ENCODE assay signal across 9 cellular contexts in genomic region chr6:42010185-42010872, GRCh38. TPM values are rescaled to one million over a fixed set of nuclear protein-coding genes. Genes with fewer than 3 reads are reported as not detected.
DNase-seq lines count a peak whose midpoint lies in the region; ATAC-seq and TF ChIP-seq lines count a peak whose summit lies in the region.
"Had no signal": no experiment of that assay in that cellular context is flagged by ENCODE, and none has a peak within 500 bp of the region (broad histone marks: within the 10 kb centered on the region; RNA-seq: fewer than 3 reads in every experiment).

No MANE protein-coding gene starts in this region.

- no peak for TF ChIP-seq POLR2A in tibial nerve (IDR thresholded peaks at IDR 0.05)

- in situ Hi-C loops in HAP-1 (cut with MboI; ENCODE audit: low sequenced_read_pairs) = no loop called here

- ATAC-seq in GM18861 (IDR thresholded peaks at IDR 0.05; ENCODE audit: unreplicated experiment) = no peak
- ATAC-seq: HCT116 had no signal

- POLR2A ChIA-PET in CD4-positive, alpha-beta memory T cell (lab: Charles Lee; ENCODE audit: partially characterized antibody) = interaction anchor here (0.7 to 2.7 kb wide), 10 partner anchors 9 to 70 kb away, joined by 3 to 14 read pairs (median 3); partner anchors contain the start of genes CCND3 and TAF8
- POLR2A ChIA-PET in HEK293T (lab: Yijun Ruan, JAX) = interaction anchor here (0.6 to 1.2 kb wide), 2 partner anchors 114 to 223 kb away, joined by 3 read pairs; partner anchors contain the start of gene TOMM6

- peaks cover 63% of the 10 kb centered on the region for H3K4me1 ChIP-seq in CD4-positive, alpha-beta memory T cell (ENCODE audit: insufficient read depth, low read length)
- H3K4me1 ChIP-seq in HAP-1 (peaks cover 30% of the 10 kb centered on the region), SJCRH30 (peaks cover 63% of the 10 kb centered on the region), tibial nerve (peaks cover 0 to 46% (median 17%) of the 10 kb centered on the region in 4 donors)

- intact Hi-C loops in CD4-positive, alpha-beta memory T cell (cut with micrococcal nuclease) = no loop called here
- intact Hi-C loops in cardiac septum (cut with DNase I) = no loop called here

- WGBS in tibial nerve, 2 donors = 28 to 30% methylated on average over 11 of the region's 11 CpGs

- peak overlapping the region; percentile 73 to 93 (median 87) for H3K27ac Mint-ChIP-seq in CD4-positive, alpha-beta memory T cell
- no peak overlapping the region for H3K27ac Mint-ChIP-seq in osteocyte (ENCODE audit: unreplicated experiment)

- no peaks in the 10 kb centered on the region for H3K9me3 ChIP-seq in CD4-positive, alpha-beta memory T cell (ENCODE audit: control insufficient read depth in 1 of 2, low read length in 2 of 2)
- H3K9me3 ChIP-seq in HAP-1 = no peaks in the 10 kb centered on the region
- no peaks in the 10 kb centered on the region for H3K9me3 ChIP-seq in SJCRH30 (replicated peaks)
- H3K9me3 ChIP-seq in tibial nerve = no peaks in the 10 kb centered on the region

- no peak for TF ChIP-seq EP300 in tibial nerve (IDR thresholded peaks at IDR 0.05)

- CTCF ChIA-PET in CD4-positive, alpha-beta memory T cell (lab: Charles Lee; ENCODE audit: partially characterized antibody) = interaction anchor here (0.8 to 1.7 kb wide), 3 partner anchors 12 to 31 kb away, joined by 3 to 4 read pairs (median 4); no protein-coding TSS in a partner anchor
- CTCF ChIA-PET in HEK293T (lab: Yijun Ruan, JAX) = interaction anchor here (0.9 kb wide), 1 partner anchor 18 kb away, joined by 3 read pairs; no protein-coding TSS in a partner anchor

- peaks cover 19 to 52% of the 10 kb centered on the region in 2 donors for H3K36me3 Mint-ChIP-seq in CD4-positive, alpha-beta memory T cell
- H3K36me3 Mint-ChIP-seq in osteocyte (ENCODE audit: unreplicated experiment) = peaks cover 13% of the 10 kb centered on the region

- H3K27me3 ChIP-seq in CD4-positive, alpha-beta memory T cell (ENCODE audit: insufficient read depth, low read length) = no peaks in the 10 kb centered on the region
- H3K27me3 ChIP-seq in HAP-1 (ENCODE audit: low read depth) (no peaks in the 10 kb centered on the region), SJCRH30 (no peaks in the 10 kb centered on the region), tibial nerve (no peaks in the 10 kb centered on the region)

- peaks cover 3% of the 10 kb centered on the region for H3K36me3 ChIP-seq in CD4-positive, alpha-beta memory T cell (ENCODE audit: insufficient read depth, low read length)
- H3K36me3 ChIP-seq in HAP-1 (replicated peaks) (no peaks in the 10 kb centered on the region), SJCRH30 (no peaks in the 10 kb centered on the region), tibial nerve (no peaks in the 10 kb centered on the region)

- H3K4me1 Mint-ChIP-seq in CD4-positive, alpha-beta memory T cell = peaks cover 57 to 85% (median 69%) of the 10 kb centered on the region in 4 donors
- peaks cover 17% of the 10 kb centered on the region for H3K4me1 Mint-ChIP-seq in osteocyte (ENCODE audit: unreplicated experiment)

- peak overlapping the region; percentile 51 for H3K27ac ChIP-seq in CD4-positive, alpha-beta memory T cell (ENCODE audit: low read depth, low read length)
- H3K27ac ChIP-seq in SJCRH30 (peak overlapping the region; percentile 91), tibial nerve (peak overlapping the region in 3 of 4 donors; percentile 14 to 46 (median 21))

- H3K4me3 Mint-ChIP-seq in CD4-positive, alpha-beta memory T cell = peak overlapping the region; percentile 26 to 84 (median 70)
- H3K4me3 Mint-ChIP-seq in osteocyte (ENCODE audit: unreplicated experiment) = no peak overlapping the region

- no peak overlapping the region for H3K4me3 ChIP-seq in CD4-positive, alpha-beta memory T cell (ENCODE audit: low read length in 2 of 2)
- H3K4me3 ChIP-seq in HAP-1 (no peak overlapping the region), SJCRH30 (0 out of 2 replicates have a peak overlapping the region, but pooled peaks have one; percentile 1), tibial nerve (no peak overlapping the region)

- H3K9me3 Mint-ChIP-seq in CD4-positive, alpha-beta memory T cell = peaks cover 0 to 2% (median 0%) of the 10 kb centered on the region in 8 donors
- H3K9me3 Mint-ChIP-seq in osteocyte (ENCODE audit: unreplicated experiment) = no peaks in the 10 kb centered on the region

- DNase-seq in CD4-positive, alpha-beta memory T cell = no peak
- DNase-seq in HAP-1 (ENCODE audit: low spot score in 2 of 2) (peak; percentile 54 to 77), SJCRH30 (peak; percentile 97 to 99), cardiac septum (ENCODE audit: low spot score) (peak; percentile 64), tibial nerve (ENCODE audit: low spot score in 2 of 2) (no peak), HEK293T (ENCODE audit: extremely low spot score) (no peak), osteocyte (ENCODE audit: extremely low spot score, unreplicated experiment) (no peak)

- no peaks in the 10 kb centered on the region for H3K27me3 Mint-ChIP-seq in CD4-positive, alpha-beta memory T cell
- H3K27me3 Mint-ChIP-seq in osteocyte (ENCODE audit: unreplicated experiment) = no peaks in the 10 kb centered on the region

- no peak for TF ChIP-seq CTCF in tibial nerve (IDR thresholded peaks at IDR 0.05)
- TF ChIP-seq CTCF in osteocyte (IDR thresholded peaks at IDR 0.05) = no peak

TF ChIP-seq in HEK293T, 16 proteins besides CTCF, POLR2A, EP300 and RAD21:
- TF ChIP-seq SP1 (IDR thresholded peaks at IDR 0.05) (no peak), L3MBTL2 (conservative IDR thresholded peaks at IDR 0.05) (no peak), CTBP1 (IDR thresholded peaks at IDR 0.05; ENCODE audit: borderline replicate concordance) (no peak), HDGF (IDR thresholded peaks at IDR 0.05; ENCODE audit: borderline replicate concordance) (no peak), FOXA1 (IDR thresholded peaks at IDR 0.05) (no peak), PKNOX1 (IDR thresholded peaks at IDR 0.05) (no peak), ARNT (IDR thresholded peaks at IDR 0.05) (no peak), TARDBP (IDR thresholded peaks at IDR 0.05) (no peak), NFRKB (IDR thresholded peaks at IDR 0.05) (no peak), ELF4 (IDR thresholded peaks at IDR 0.05) (no peak), ZNF384 (IDR thresholded peaks at IDR 0.05) (no peak), LEF1 (IDR thresholded peaks at IDR 0.05; ENCODE audit: borderline replicate concordance) (no peak), FOXK2 (IDR thresholded peaks at IDR 0.05) (no peak), FOXM1 (IDR thresholded peaks at IDR 0.05; ENCODE audit: borderline replicate concordance) (no peak), BHLHE40 (IDR thresholded peaks at IDR 0.05; ENCODE audit: borderline replicate concordance) (no peak), SUZ12 (IDR thresholded peaks at IDR 0.05) (no peak)

RNA-seq across cellular contexts. Expression of gene TAF8, which starts 40.0 kb away (rescaled TPM):
- 10 to 100 TPM; 39.1 to 40.9 TPM for total RNA-seq in CD4-positive, alpha-beta memory T cell
- polyA plus RNA-seq in CD4-positive, alpha-beta memory T cell = 10 to 100 TPM; 10.3 to 19.3 TPM
- total RNA-seq in SJCRH30 (2014; rRNA removed; shearing (Covaris generic)) = 37.0 and 43.1 TPM in 2 replicates
- total RNA-seq in cardiac septum (22.3 TPM), tibial nerve (10 to 100 TPM; 10.7 to 27.6 (median 20.9) TPM), osteocyte (27.6 and 29.2 TPM in 2 replicates)

Comparison
In these comparisons a context has a peak if more than half of its experiments do, and no peak if none do; other contexts are left out.
1. DNase-seq: peak in HAP-1 (2 of 2), SJCRH30 (2 of 2) and cardiac septum (single experiment); none in CD4-positive, alpha-beta memory T cell (0 of 5), tibial nerve (0 of 2), HEK293T (single experiment) and osteocyte (single experiment).
2. H3K27ac ChIP-seq: peak in every context shown above with its lines; median percentile 91 in SJCRH30; 51 in CD4-positive, alpha-beta memory T cell; 21 in tibial nerve.